Comparison of ENCODE assay signal across 27 cellular contexts in the genomic region with DNA sequence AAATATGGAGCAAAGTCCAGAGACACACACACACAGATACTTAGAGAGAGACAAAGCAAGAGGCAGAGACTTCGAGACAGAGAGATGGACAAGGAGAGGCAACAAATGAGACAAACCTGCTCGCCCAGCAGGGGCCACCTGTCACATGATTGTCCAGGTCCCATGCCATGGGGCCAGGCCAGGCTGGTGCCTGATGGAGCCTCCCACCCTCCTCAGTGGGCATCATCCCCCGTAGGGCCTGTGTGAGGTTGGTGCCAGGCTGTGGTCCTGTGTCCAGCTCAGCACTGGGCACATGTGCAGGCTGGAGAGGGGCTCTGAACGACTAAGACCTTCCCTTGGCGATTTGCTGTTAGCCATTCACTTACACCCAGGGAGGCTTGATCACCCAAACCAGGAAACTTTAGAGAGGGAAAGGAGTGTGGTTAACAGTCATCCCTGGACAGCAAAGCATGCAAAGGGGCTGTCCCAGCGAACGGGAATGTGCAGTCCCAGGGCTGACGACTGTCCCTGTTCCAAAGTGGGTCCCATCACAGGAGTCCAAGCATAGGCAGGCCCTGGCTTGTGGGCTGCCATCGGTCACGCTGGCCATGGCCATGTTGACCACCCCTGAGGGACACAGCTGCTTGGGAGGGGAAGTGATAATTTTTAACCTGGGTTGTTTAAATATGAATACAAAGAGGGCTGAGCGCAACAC. TPM values are rescaled to one million over a fixed set of nuclear protein-coding genes. Genes with fewer than 3 reads are reported as not detected.
A peak's percentile ranks its signal among the peaks of the same experiment; 100 is the strongest.
DNase-seq lines count a peak whose midpoint lies in the region; ATAC-seq, FAIRE-seq and TF ChIP-seq lines count a peak whose summit lies in the region.
"Had no signal": no experiment of that assay in that cellular context is flagged by ENCODE, and none has a peak within 500 bp of the region (broad histone marks: within the 10 kb centered on the region; RNA-seq: fewer than 3 reads in every experiment).

No MANE protein-coding gene starts in this region.

- H3K4ac ChIP-seq in neuronal stem cell (ENCODE audit: low read length): no peak overlapping the region

- H3K18ac ChIP-seq in neuronal stem cell (ENCODE audit: low read length): no peak overlapping the region

- H2AFZ ChIP-seq in neuronal stem cell (ENCODE audit: low read length): no peak overlapping the region
- H2AFZ ChIP-seq: GM23338 had no signal

- TF ChIP-seq CTCF in WTC11 (IDR thresholded peaks at IDR 0.05): no peak
- no peak for TF ChIP-seq CTCF in vagina (IDR thresholded peaks at IDR 0.05)

- no peak overlapping the region for H3K4me2 ChIP-seq in neuronal stem cell (ENCODE audit: insufficient read depth, low read length, poor library complexity, severe bottlenecking)
- H3K4me2 ChIP-seq: GM23338 had no signal

- H3K27ac ChIP-seq in neuronal stem cell (replicated peaks; ENCODE audit: low read length): no peak overlapping the region
- H3K27ac ChIP-seq in vagina: no peak overlapping the region

- peaks cover 0 to 6% of the 10 kb centered on the region in 2 donors for H3K9me3 ChIP-seq in neuronal stem cell (replicated peaks in 1 of 2; ENCODE audit: control insufficient read depth in 2 of 2, insufficient read depth in 1 of 2, low read depth in 1 of 2, low read length in 2 of 2)
- H3K9me3 ChIP-seq in vagina: no peaks in the 10 kb centered on the region

- H3K36me3 ChIP-seq in neuronal stem cell (replicated peaks in 1 of 2; ENCODE audit: control insufficient read depth in 2 of 2, insufficient read depth in 2 of 2, low read length in 2 of 2) (no peaks in the 10 kb centered on the region), vagina (no peaks in the 10 kb centered on the region)

- no peak overlapping the region for H2AK5ac ChIP-seq in neuronal stem cell (ENCODE audit: low read depth, low read length)

- no peak overlapping the region for H2BK12ac ChIP-seq in neuronal stem cell (ENCODE audit: low read length)

- CTCF ChIA-PET in WTC11 (lab: Charles Lee): no interaction called here

- peak; percentile 60 for DNase-seq in activated effector memory CD4-positive, alpha-beta T cell treated with anti-CD3 and anti-CD28 coated beads, Interleukin-2, amount 50 U/mL, for 16 hours
- no peak for DNase-seq in activated effector memory CD4-positive, alpha-beta T cell treated with Interleukin-2 at 50 U/mL for 16 hours
- no peak for DNase-seq in WTC11 (ENCODE audit: low spot score)
- DNase-seq in neuronal stem cell (ENCODE audit: low spot score): no peak
- peak; percentile 42 to 61 for DNase-seq in vagina (ENCODE audit: extremely low spot score in 2 of 2)
- DNase-seq in NCI-H187 treated with DMSO at 0.1 percent for 48 hours (lab: John Stamatoyannopoulos, UW): no peak
- DNase-seq in activated T-cell treated with anti-CD3 and anti-CD28 coated beads, Interleukin-2, amount 50 U/mL, for 48 hours: no peak
- no peak for DNase-seq in GM19239 (ENCODE audit: insufficient read length, low spot score)
- DNase-seq: 8988T; AML-193; C1 segment of cervical spinal cord; CD8-positive, alpha-beta T cell; DMS153; HCEC 1CT; NCI-H1105; NCI-H146; NCI-H2029 treated with DMSO at 0.1 percent for 48 hours; NCI-H345; NCI-H524; NCI-H82; OCI-M1; Right ventricle myocardium superior had no signal

- H3K9ac ChIP-seq in neuronal stem cell (ENCODE audit: low read depth, low read length, poor library complexity): peak overlapping the region; percentile 31

- peak overlapping the region; percentile 27 for H3K14ac ChIP-seq in neuronal stem cell (ENCODE audit: low read length)

- H3K27ac Mint-ChIP-seq in WTC11: no peak overlapping the region
- H3K27ac Mint-ChIP-seq: CD8-positive, alpha-beta T cell; GM23338; IgD-negative memory B cell had no signal

- H3K27me3 Mint-ChIP-seq in WTC11 (ENCODE audit: low read depth): peaks cover 32% of the 10 kb centered on the region

- peaks cover 0 to 3% (median 0%) of the 10 kb centered on the region in 3 experiments for H3K27me3 ChIP-seq in neuronal stem cell (ENCODE audit: control insufficient read depth in 3 of 3, insufficient read depth in 3 of 3, low read depth in 1 of 3, low read length in 3 of 3)
- no peaks in the 10 kb centered on the region for H3K27me3 ChIP-seq in vagina

- no peak overlapping the region for H4K91ac ChIP-seq in neuronal stem cell (ENCODE audit: low read depth, low read length, poor library complexity)

- peak overlapping the region in 1 of 2 donors; percentile 10 for H3K4me3 ChIP-seq in neuronal stem cell (ENCODE audit: low read length in 2 of 2)
- H3K4me3 ChIP-seq in vagina: no peak overlapping the region
- H3K4me3 ChIP-seq: GM23338 had no signal

- no peak overlapping the region for H2BK15ac ChIP-seq in neuronal stem cell (ENCODE audit: low read length)

- intact Hi-C loops in vagina (cut with DNase I): no loop called here

- FAIRE-seq in GM19239 (lab: Jason Lieb, UNC): no peak
- FAIRE-seq: G401.6 had no signal

- no peak for TF ChIP-seq POLR2A in vagina (IDR thresholded peaks at IDR 0.05)

- H2BK120ac ChIP-seq in neuronal stem cell (ENCODE audit: low read depth, low read length): no peak overlapping the region

- H3K23ac ChIP-seq in neuronal stem cell (ENCODE audit: low read depth, low read length, poor library complexity): peak overlapping the region; percentile 21

- H2BK5ac ChIP-seq in neuronal stem cell (ENCODE audit: low read length): no peak overlapping the region

- no peaks in the 10 kb centered on the region for H3K4me1 ChIP-seq in neuronal stem cell (ENCODE audit: control insufficient read depth in 2 of 2, insufficient read depth in 1 of 2, low read depth in 1 of 2, low read length in 2 of 2)
- no peaks in the 10 kb centered on the region for H3K4me1 ChIP-seq in vagina

- 0 out of 2 replicates have a peak, but pooled peaks cover 3% of the 10 kb centered on the region for H3K4me1 Mint-ChIP-seq in WTC11
- H3K4me1 Mint-ChIP-seq: IgD-negative memory B cell had no signal

- WGBS in neuronal stem cell (ENCODE audit: extremely low coverage in 2 of 2, insufficient read length in 2 of 2, insufficient replicate concordance in 1 of 2), 2 donors: no CpG with 5 or more reads among the region's 11 CpGs

- no peak for ATAC-seq in WTC11
- ATAC-seq: CD8-positive, alpha-beta T cell; GM23338 had no signal

- no peak overlapping the region for H3K4me3 Mint-ChIP-seq in WTC11
- H3K4me3 Mint-ChIP-seq: CD8-positive, alpha-beta T cell; GM23338; IgD-negative memory B cell had no signal

- H4K8ac ChIP-seq in neuronal stem cell (ENCODE audit: low read depth, low read length): no peak overlapping the region

- H3K9me3 Mint-ChIP-seq in WTC11: no peaks in the 10 kb centered on the region
- H3K9me3 Mint-ChIP-seq: CD8-positive, alpha-beta T cell; GM23338; IgD-negative memory B cell had no signal

- H3K36me3 Mint-ChIP-seq in WTC11: no peaks in the 10 kb centered on the region
- H3K36me3 Mint-ChIP-seq: CD8-positive, alpha-beta T cell; IgD-negative memory B cell had no signal

- no peaks in the 10 kb centered on the region for H3K79me1 ChIP-seq in neuronal stem cell (ENCODE audit: low read depth, low read length)

- POLR2A ChIA-PET in WTC11 (lab: Charles Lee): no interaction called here

TF ChIP-seq in WTC11, 78 proteins besides CTCF, POLR2A, EP300 and RAD21:
- TF ChIP-seq ZNF317 (CRISPR knock-in tag; IDR thresholded peaks at IDR 0.05; ENCODE audit: borderline replicate concordance, low read depth) (0 out of 2 replicates have a peak, but pooled peaks have one; percentile 19), NR3C1 (CRISPR knock-in tag; conservative IDR thresholded peaks at IDR 0.05; ENCODE audit: low read depth) (no peak)

RNA-seq across cellular contexts. Expression of gene PHACTR3, which starts 38.4 kb away (rescaled TPM):
- 0.23 to 0.30 TPM (median 0.28 TPM) in 3 replicates for total RNA-seq in WTC11 (2021)
- polyA plus RNA-seq in neuronal stem cell (2013, experiment 1 of 2): 0.28 TPM
- 0.22 TPM for polyA plus RNA-seq in neuronal stem cell (2013, experiment 2 of 2)
- 8.3 TPM for total RNA-seq in vagina
- total RNA-seq: CD8-positive, alpha-beta T cell; HT1080; SK-MEL-5 had no signal
- polyA plus RNA-seq: IgD-negative memory B cell had no signal

Comparison
In these comparisons a context has a peak if more than half of its experiments do, and no peak if none do; other contexts are left out.
1. DNase-seq: peak in activated effector memory CD4-positive, alpha-beta T cell treated with anti-CD3 and anti-CD28 coated beads, Interleukin-2, amount 50 U/mL, for 16 hours (single experiment) and vagina (2 of 2); none in activated effector memory CD4-positive, alpha-beta T cell treated with Interleukin-2 at 50 U/mL for 16 hours (single experiment), WTC11 (single experiment), neuronal stem cell (single experiment), NCI-H187 treated with DMSO at 0.1 percent for 48 hours (single experiment), activated T-cell treated with anti-CD3 and anti-CD28 coated beads, Interleukin-2, amount 50 U/mL, for 48 hours (0 of 2) and GM19239 (single experiment).